12 cellular contexts compared by ENCODE assay signal in genomic region chrX:132940727-132941162, GRCh38. TPM values are rescaled to one million over a fixed set of nuclear protein-coding genes. Genes with fewer than 3 reads are reported as not detected.
A peak's percentile ranks its signal among the peaks of the same experiment; 100 is the strongest.
DNase-seq lines count a peak whose midpoint lies in the region; ATAC-seq, FAIRE-seq and TF ChIP-seq lines count a peak whose summit lies in the region.
"Had no signal": no experiment of that assay in that cellular context is flagged by ENCODE, and none has a peak within 500 bp of the region (broad histone marks: within the 10 kb centered on the region; RNA-seq: fewer than 3 reads in every experiment).

No MANE protein-coding gene starts in this region.

- no peaks in the 10 kb centered on the region for H4K20me1 ChIP-seq in HepG2 (ENCODE audit: insufficient read depth, low read length)
- no peaks in the 10 kb centered on the region for H4K20me1 ChIP-seq in PC-9 (ENCODE audit: insufficient read depth)

- H3K4me2 ChIP-seq in HepG2 (ENCODE audit: low read depth, low read length) (no peak overlapping the region), PC-9 (peak overlapping the region; percentile 83)

- H3K4me3 ChIP-seq in HepG2 (replicated peaks in 1 of 3; ENCODE audit: insufficient read depth in 1 of 3, low read depth in 2 of 3, low read length in 3 of 3) (no peak overlapping the region), right lobe of liver (no peak overlapping the region), PC-9 (peak overlapping the region; percentile 46)
- no peak overlapping the region for H3K4me3 ChIP-seq in CD8-positive, alpha-beta T cell (ENCODE audit: low read depth, low read length)

- TF ChIP-seq RAD21 in HepG2 (CRISPR knock-in tag; IDR thresholded peaks at IDR 0.05) = no peak

- H3K4me1 ChIP-seq in HepG2 (ENCODE audit: insufficient read depth, low read length) = no peaks in the 10 kb centered on the region
- H3K4me1 ChIP-seq in right lobe of liver = no peaks in the 10 kb centered on the region
- H3K4me1 ChIP-seq in PC-9 (replicated peaks; ENCODE audit: insufficient read depth) = peaks cover 40% of the 10 kb centered on the region
- H3K4me1 ChIP-seq in CD8-positive, alpha-beta T cell (ENCODE audit: insufficient read depth, low read length) = no peaks in the 10 kb centered on the region
- H3K4me1 ChIP-seq: parathyroid adenoma had no signal

- H3K27ac Mint-ChIP-seq in CD8-positive, alpha-beta T cell = no peak overlapping the region
- H3K27ac Mint-ChIP-seq: activated naive CD8-positive, alpha-beta T cell had no signal

- ATAC-seq in HepG2 (peak; percentile 71), right lobe of liver (no peak), esophagus mucosa (peak; percentile 94), HG03196 (IDR thresholded peaks at IDR 0.05; ENCODE audit: unreplicated experiment) (no peak)
- ATAC-seq in CD8-positive, alpha-beta T cell = no peak

- no peaks in the 10 kb centered on the region for H3K36me3 Mint-ChIP-seq in CD8-positive, alpha-beta T cell
- H3K36me3 Mint-ChIP-seq: activated naive CD8-positive, alpha-beta T cell had no signal

- POLR2A ChIA-PET in HepG2 (lab: Yijun Ruan, JAX) (no interaction called here), PC-9 (lab: Charles Lee; ENCODE audit: unreplicated experiment) (no interaction called here)
- POLR2A ChIA-PET in CD8-positive, alpha-beta T cell (lab: Charles Lee) = no interaction called here

- CTCF ChIA-PET in HepG2 (lab: Yijun Ruan, JAX; ENCODE audit: low intra/inter-chr PET ratio, low total read pairs) (no interaction called here), PC-9 (lab: Charles Lee) (interaction anchor here (0.6 kb wide), 3 partner anchors 9 to 211 kb away, joined by 3 to 5 read pairs (median 3); no protein-coding TSS in a partner anchor)
- CTCF ChIA-PET in CD8-positive, alpha-beta T cell (lab: Charles Lee) = no interaction called here

- no peak overlapping the region for H3K4me3 Mint-ChIP-seq in CD8-positive, alpha-beta T cell
- H3K4me3 Mint-ChIP-seq: activated naive CD8-positive, alpha-beta T cell had no signal

- H3F3A ChIP-seq in PC-9 (ENCODE audit: insufficient read depth, low read depth) = peaks cover 20% of the 10 kb centered on the region

- TF ChIP-seq CTCF in HepG2 (CRISPR knock-in tag; IDR thresholded peaks at IDR 0.05) (no peak), right lobe of liver (IDR thresholded peaks at IDR 0.05) (no peak), PC-9 (conservative IDR thresholded peaks at IDR 0.05) (peak; percentile 73)
- no peak for TF ChIP-seq CTCF in CD8-positive, alpha-beta T cell (IDR thresholded peaks at IDR 0.05)

- in situ Hi-C loops in HepG2 (cut with HindIII; ENCODE audit: extremely low pct_ligation_motif_present, low pct_unique_long_range_greater_than_20kb) = no loop called here

- FAIRE-seq in HepG2 (lab: Jason Lieb, UNC) = peak; percentile 87
- FAIRE-seq: HTR-8/SVneo had no signal

- TF ChIP-seq EP300 in HepG2 (IDR thresholded peaks at IDR 0.05; ENCODE audit: low read depth in 2 of 2, low read length in 2 of 2) (no peak), HepG2 (CRISPR knock-in tag; IDR thresholded peaks at IDR 0.05; ENCODE audit: borderline replicate concordance) (no peak)

- no peaks in the 10 kb centered on the region for H3K79me2 ChIP-seq in HepG2 (ENCODE audit: insufficient read depth, low read length)
- H3K79me2 ChIP-seq in PC-9 (ENCODE audit: low read depth) = peaks cover 59% of the 10 kb centered on the region
- H3K79me2 ChIP-seq: parathyroid adenoma had no signal

- DNase-seq in HepG2 (ENCODE audit: low spot score) (peak; percentile 31), right lobe of liver (no peak), PC-9 (peak; percentile 61 to 97), caudate nucleus (lab: John Stamatoyannopoulos, UW) (no peak)
- DNase-seq in CD8-positive, alpha-beta T cell = no peak
- no peak for DNase-seq in stimulated activated CD8-positive, alpha-beta memory T cell treated with anti-CD3 and anti-CD28 coated beads, Interleukin-4, amount 100 ng/mL, for 48 hours
- DNase-seq: NCI-H1092 treated with DMSO at 0.1 percent for 48 hours had no signal

- H3K4me1 Mint-ChIP-seq in CD8-positive, alpha-beta T cell (ENCODE audit: low read depth) = no peaks in the 10 kb centered on the region

- no peak for TF ChIP-seq POLR2A in HepG2 (IDR thresholded peaks at IDR 0.05; ENCODE audit: insufficient read depth in 1 of 2, low read depth in 2 of 2, low read length in 2 of 2)
- no peak for TF ChIP-seq POLR2A in right lobe of liver (IDR thresholded peaks at IDR 0.05)

- no peaks in the 10 kb centered on the region for H3K9me2 ChIP-seq in PC-9 (ENCODE audit: insufficient read depth)

- intact Hi-C loops in HepG2 (cut with micrococcal nuclease; ENCODE audit: unreplicated experiment) = no loop called here
- intact Hi-C loops in right lobe of liver (cut with DNase I) = no loop called here
- intact Hi-C loops in PC-9 (cut with micrococcal nuclease; ENCODE audit: unreplicated experiment) = no loop called here
- intact Hi-C loops in CD8-positive, alpha-beta T cell (cut with DNase I, micrococcal nuclease) = no loop called here

- BruUV-seq in HepG2 (replicated peaks; lab: Mats Ljungman, UMichigan) = no TSS peak
- no TSS peak for BruUV-seq in PC-9 (replicated peaks; lab: Mats Ljungman, UMichigan)

- no peak overlapping the region for H3K9ac ChIP-seq in HepG2 (ENCODE audit: insufficient read depth, low read depth, low read length)
- H3K9ac ChIP-seq: parathyroid adenoma had no signal

- H2AFZ ChIP-seq in HepG2 (ENCODE audit: low read length) (no peak overlapping the region), PC-9 (no peak overlapping the region)
- H2AFZ ChIP-seq: parathyroid adenoma had no signal

- H3K27me3 ChIP-seq in HepG2 (ENCODE audit: control insufficient read depth in 1 of 2, insufficient read depth in 2 of 2, low read length in 2 of 2) = no peaks in the 10 kb centered on the region
- no peaks in the 10 kb centered on the region for H3K27me3 ChIP-seq in right lobe of liver
- H3K27me3 ChIP-seq in PC-9 (ENCODE audit: insufficient read depth, low read depth) = no peaks in the 10 kb centered on the region
- H3K27me3 ChIP-seq in CD8-positive, alpha-beta T cell (ENCODE audit: insufficient read depth, low read length) = no peaks in the 10 kb centered on the region

- H3K36me3 ChIP-seq in HepG2 (replicated peaks in 1 of 2; ENCODE audit: control insufficient read depth in 1 of 2, insufficient read depth in 2 of 2, low read length in 2 of 2) (no peaks in the 10 kb centered on the region), right lobe of liver (no peaks in the 10 kb centered on the region), PC-9 (ENCODE audit: low read depth) (no peaks in the 10 kb centered on the region)
- H3K36me3 ChIP-seq in CD8-positive, alpha-beta T cell (ENCODE audit: insufficient read depth, low read length) = no peaks in the 10 kb centered on the region

- H3K9me3 Mint-ChIP-seq in CD8-positive, alpha-beta T cell = no peaks in the 10 kb centered on the region

- H3K27ac ChIP-seq in HepG2 (ENCODE audit: extremely low read length, insufficient read depth, low read length) = no peak overlapping the region
- no peak overlapping the region for H3K27ac ChIP-seq in right lobe of liver
- peak overlapping the region; percentile 89 for H3K27ac ChIP-seq in PC-9
- H3K27ac ChIP-seq in CD8-positive, alpha-beta T cell (ENCODE audit: low read depth, low read length) = no peak overlapping the region
- H3K27ac ChIP-seq in caudate nucleus (ENCODE audit: low read depth, low read length) = no peak overlapping the region
- H3K27ac ChIP-seq: parathyroid adenoma had no signal

- no peaks in the 10 kb centered on the region for H3K9me3 ChIP-seq in HepG2 (ENCODE audit: low read length)
- no peaks in the 10 kb centered on the region for H3K9me3 ChIP-seq in right lobe of liver
- no peaks in the 10 kb centered on the region for H3K9me3 ChIP-seq in PC-9 (ENCODE audit: insufficient read depth, low read depth)
- no peaks in the 10 kb centered on the region for H3K9me3 ChIP-seq in CD8-positive, alpha-beta T cell (ENCODE audit: low read length)

- WGBS in HepG2 (ENCODE audit: low lambda C conversion rate) = no CpG with 5 or more reads among the region's 3 CpGs
- WGBS in right lobe of liver (ENCODE audit: insufficient coverage, low coverage, low lambda C conversion rate, missing lambda C conversion rate) = 37% methylated on average over 3 of the region's 3 CpGs

- H3K27me3 Mint-ChIP-seq in CD8-positive, alpha-beta T cell (ENCODE audit: low read depth) = no peaks in the 10 kb centered on the region
- H3K27me3 Mint-ChIP-seq: activated naive CD8-positive, alpha-beta T cell had no signal

TF ChIP-seq in HepG2, 621 proteins besides CTCF, POLR2A, EP300 and RAD21:
- TF ChIP-seq GFI1 (CRISPR knock-in tag; IDR thresholded peaks at IDR 0.05; ENCODE audit: borderline replicate concordance) (peak; percentile 74), SRSF4 (IDR thresholded peaks at IDR 0.05; ENCODE audit: low read depth, low read length, poor library complexity, severe bottlenecking) (no peak), JUND (CRISPR knock-in tag; IDR thresholded peaks at IDR 0.05) (no peak)

RNA-seq across cellular contexts. Expression of gene HS6ST2, which starts 17.7 kb away (rescaled TPM):
- not detected in 2 replicates for total RNA-seq in HepG2 (2016; rRNA removed; fragmentation: Illumina TruSeq; extraction: Trizol)
- not detected in 2 replicates for total RNA-seq in HepG2 (2016; cell fraction: cytosol; rRNA removed; fragmentation: Illumina TruSeq; extraction: Trizol; ENCODE audit: low read depth)
- total RNA-seq in HepG2 (2016; cell fraction: insoluble cytoplasmic fraction; rRNA removed; fragmentation: Illumina TruSeq; extraction: Trizol) = 0.06 TPM in 1 of 2 replicates, not detected in the other
- not detected in 2 replicates for total RNA-seq in HepG2 (2016; cell fraction: membrane; rRNA removed; fragmentation: Illumina TruSeq; extraction: Trizol)
- total RNA-seq in HepG2 (2016; cell fraction: nucleus; rRNA removed; fragmentation: Illumina TruSeq; extraction: Trizol) = not detected in 2 replicates
- 0.05 TPM in 2 replicates for polyA plus RNA-seq in HepG2 (2011; rRNA removed)
- 0.05 and 0.08 TPM in 2 replicates for polyA plus RNA-seq in HepG2 (2011; cell fraction: cytosol; rRNA removed)
- polyA plus RNA-seq in HepG2 (2011; cell fraction: nucleus; rRNA removed) = not detected in 2 replicates
- 0.03 TPM in 1 of 2 replicates, not detected in the other for polyA plus RNA-seq in HepG2 (2012)
- not detected in 2 replicates for polyA plus RNA-seq in HepG2 (2016; cell fraction: cytosol; fragmentation: Illumina TruSeq; extraction: Trizol; ENCODE audit: low read depth)
- 0.04 TPM in 1 of 2 replicates, not detected in the other for polyA plus RNA-seq in HepG2 (2016; cell fraction: insoluble cytoplasmic fraction; fragmentation: Illumina TruSeq; extraction: Trizol; ENCODE audit: low read depth)
- not detected in 2 replicates for polyA plus RNA-seq in HepG2 (2016; cell fraction: membrane; fragmentation: Illumina TruSeq; extraction: Trizol; ENCODE audit: low read depth)
- not detected in 2 replicates for polyA plus RNA-seq in HepG2 (2016; cell fraction: nucleus; fragmentation: Illumina TruSeq; extraction: Trizol; ENCODE audit: insufficient read depth, low read depth)
- 0.32 and 62.6 TPM in 2 replicates for polyA minus RNA-seq in HepG2 (2011; rRNA and poly(A)+ RNA removed; ENCODE audit: low replicate concordance)
- polyA minus RNA-seq in HepG2 (2011; cell fraction: cytosol; rRNA and poly(A)+ RNA removed) = not detected in 2 replicates
- polyA minus RNA-seq in HepG2 (2011; cell fraction: nucleus; rRNA and poly(A)+ RNA removed) = 0.13 and 0.25 TPM in 2 replicates
- under 1 TPM in 1 of 6 experiments, not detected in 5; 0.09 TPM for total RNA-seq in right lobe of liver
- 13.4 and 15.0 TPM in 2 replicates for total RNA-seq in PC-9 (2021)
- 8.5 TPM for total RNA-seq in esophagus mucosa
- not detected for total RNA-seq in CD8-positive, alpha-beta T cell

Comparison
In these comparisons a context has a peak if more than half of its experiments do, and no peak if none do; other contexts are left out.
1. ATAC-seq: peak in HepG2 (single experiment) and esophagus mucosa (single experiment); none in right lobe of liver (0 of 4), CD8-positive, alpha-beta T cell (single experiment) and HG03196 (single experiment).
2. DNase-seq: peak in HepG2 (single experiment) and PC-9 (2 of 2); none in right lobe of liver (0 of 3), CD8-positive, alpha-beta T cell (0 of 7), caudate nucleus (0 of 61) and stimulated activated CD8-positive, alpha-beta memory T cell treated with anti-CD3 and anti-CD28 coated beads, Interleukin-4, amount 100 ng/mL, for 48 hours (single experiment).